In genomic region chr5:73394610-73395009, GRCh38 we compare ENCODE assay signal across 30 cellular contexts.
"Had no signal": no experiment of that assay in that cellular context is flagged by ENCODE, and none has a peak within 500 bp of the region (broad histone marks: within the 10 kb centered on the region; RNA-seq: fewer than 3 reads in every experiment).

No MANE protein-coding gene starts in this region.

- DNase-seq: activated B cell treated with CpG ODN at 0.5 μM for 24 hours; activated CD4-positive, alpha-beta memory T cell treated with anti-CD3 and anti-CD28 coated beads for 36 hours; activated CD4-positive, alpha-beta T cell treated with anti-CD3 and anti-CD28 coated beads for 4 hours; activated CD4-positive, alpha-beta T cell treated with anti-CD3 and anti-CD28 coated beads, Interleukin-2, amount 50 U/mL, for 1 hour; activated CD4-positive, CD25-positive, alpha-beta regulatory T cell treated with anti-CD3 and anti-CD28 coated beads, Interleukin-2, amount 50 U/mL, for 72 hours; activated CD8-positive, alpha-beta memory T cell treated with anti-CD3 and anti-CD28 coated beads, Interleukin-2, amount 50 U/mL, for 4 hours; activated effector memory CD4-positive, alpha-beta T cell treated with Interleukin-2 at 50 U/mL for 16 hours; activated naive CD4-positive, alpha-beta T cell treated with anti-CD3 and anti-CD28 coated beads, Interleukin-2, amount 10 ng/mL, durations not matched to agents 7 days and 5 days; activated naive CD8-positive, alpha-beta T cell treated with anti-CD3 and anti-CD28 coated beads, Interleukin-2, amount 50 U/mL, for 24 hours; activated T-cell treated with anti-CD3 and anti-CD28 coated beads for 4 hours; activated T-cell treated with anti-CD3 and anti-CD28 coated beads, Interleukin-2, amount 50 U/mL, for 4 hours; anterior cingulate cortex; brain microvascular endothelial cell; central memory CD4-positive, alpha-beta T cell; NCI-H1092 treated with DMSO at 0.1 percent for 48 hours; NCI-H187; NCI-H2227 treated with DMSO at 0.1 percent for 48 hours; NCI-H524; Peyer's patch; RPMI8226; SHP77 treated with DMSO at 0.1 percent for 48 hours; SW 1271; T-helper 1 cell; T-helper 2 cell; T-helper 9 cell had no signal

- H3K27me3 ChIP-seq: brain microvascular endothelial cell, Peyer's patch, SJSA1 had no signal

- H3K9me3 Mint-ChIP-seq: activated B cell treated with CpG ODN at 0.5 μM for 24 hours; activated CD4-positive, alpha-beta memory T cell treated with anti-CD3 and anti-CD28 coated beads for 36 hours; activated naive CD4-positive, alpha-beta T cell treated with anti-CD3 and anti-CD28 coated beads, Interleukin-2, amount 10 ng/mL, durations not matched to agents 7 days and 5 days; activated naive CD8-positive, alpha-beta T cell treated with anti-CD3 and anti-CD28 coated beads, Interleukin-2, amount 50 U/mL, for 24 hours; activated T-cell treated with anti-CD3 and anti-CD28 coated beads, Interleukin-2, amount 50 U/mL, for 4 hours; activated T-helper 1 cell treated with anti-CD3 and anti-CD28 coated beads, Interleukin-12 subunit alpha, Interleukin-12 subunit beta, Interleukin-2, Interleukin-4 antibody, amounts not matched to agents 30 ng/mL and 10 ng/mL and 1 ng/mL, durations not matched to agents 14 hours and 24 hours and 36 hours had no signal

- H3K36me3 ChIP-seq: brain microvascular endothelial cell, Peyer's patch, SJSA1 had no signal

- H3K4me1 ChIP-seq: SJSA1 had no signal

- ATAC-seq: activated naive CD8-positive, alpha-beta T cell treated with anti-CD3 and anti-CD28 coated beads, Interleukin-2, amount 50 U/mL, for 24 hours; activated T-cell treated with anti-CD3 and anti-CD28 coated beads, Interleukin-2, amount 50 U/mL, for 4 hours; PC-3 had no signal

- H3K36me3 Mint-ChIP-seq: activated CD4-positive, alpha-beta memory T cell treated with anti-CD3 and anti-CD28 coated beads for 36 hours; activated naive CD4-positive, alpha-beta T cell treated with anti-CD3 and anti-CD28 coated beads, Interleukin-2, amount 10 ng/mL, durations not matched to agents 7 days and 5 days had no signal

- H3K4me3 Mint-ChIP-seq: activated B cell treated with CpG ODN at 0.5 μM for 24 hours; activated CD4-positive, alpha-beta memory T cell treated with anti-CD3 and anti-CD28 coated beads for 36 hours; activated naive CD4-positive, alpha-beta T cell treated with anti-CD3 and anti-CD28 coated beads, Interleukin-2, amount 10 ng/mL, durations not matched to agents 7 days and 5 days; activated naive CD8-positive, alpha-beta T cell; activated naive CD8-positive, alpha-beta T cell treated with anti-CD3 and anti-CD28 coated beads, Interleukin-2, amount 50 U/mL, for 24 hours; activated T-cell treated with anti-CD3 and anti-CD28 coated beads, Interleukin-2, amount 50 U/mL, for 4 hours; activated T-helper 1 cell treated with anti-CD3 and anti-CD28 coated beads, Interleukin-12 subunit alpha, Interleukin-12 subunit beta, Interleukin-2, Interleukin-4 antibody, amounts not matched to agents 30 ng/mL and 10 ng/mL and 1 ng/mL, durations not matched to agents 14 hours and 24 hours and 36 hours had no signal

- H3K27ac ChIP-seq: brain microvascular endothelial cell, Peyer's patch, SJSA1, VCaP had no signal

- H3K4me1 Mint-ChIP-seq: activated B cell treated with CpG ODN at 0.5 μM for 24 hours; activated naive CD4-positive, alpha-beta T cell treated with anti-CD3 and anti-CD28 coated beads, Interleukin-2, amount 10 ng/mL, durations not matched to agents 7 days and 5 days; activated naive CD8-positive, alpha-beta T cell treated with anti-CD3 and anti-CD28 coated beads, Interleukin-2, amount 50 U/mL, for 24 hours had no signal

- H3K4me3 ChIP-seq: Peyer's patch, SJSA1 had no signal

- H3K27ac Mint-ChIP-seq: activated B cell treated with CpG ODN at 0.5 μM for 24 hours; activated CD4-positive, alpha-beta memory T cell treated with anti-CD3 and anti-CD28 coated beads for 36 hours; activated naive CD4-positive, alpha-beta T cell treated with anti-CD3 and anti-CD28 coated beads, Interleukin-2, amount 10 ng/mL, durations not matched to agents 7 days and 5 days; activated naive CD8-positive, alpha-beta T cell; activated naive CD8-positive, alpha-beta T cell treated with anti-CD3 and anti-CD28 coated beads, Interleukin-2, amount 50 U/mL, for 24 hours; activated T-helper 1 cell treated with anti-CD3 and anti-CD28 coated beads, Interleukin-12 subunit alpha, Interleukin-12 subunit beta, Interleukin-2, Interleukin-4 antibody, amounts not matched to agents 30 ng/mL and 10 ng/mL and 1 ng/mL, durations not matched to agents 14 hours and 24 hours and 36 hours had no signal
